In the genomic region with DNA sequence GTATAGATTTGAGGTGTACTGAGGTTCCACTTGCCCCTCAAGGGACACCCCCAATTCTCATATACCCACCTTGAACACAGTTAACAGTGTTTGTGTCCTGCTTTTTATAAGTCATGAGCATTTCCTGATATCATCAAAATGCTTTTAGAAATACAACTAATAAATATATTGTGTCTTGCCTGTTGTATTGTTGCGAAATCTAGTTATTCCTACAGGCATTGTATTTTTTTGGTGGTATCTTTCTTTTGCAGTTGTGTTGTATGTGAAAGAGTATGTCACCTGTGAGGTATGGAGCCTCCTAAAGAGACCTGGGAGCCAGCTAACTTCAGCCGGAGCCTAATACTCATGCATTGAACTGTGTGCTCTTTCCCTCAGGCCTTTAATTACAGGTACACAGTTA, we compare ENCODE assay signal across 2 cellular contexts.
TF ChIP-seq lines count a peak whose summit lies in the region.

No MANE protein-coding gene starts in this region.

TF ChIP-seq in A549, 52 proteins besides CTCF, POLR2A, EP300 and RAD21:
- TF ChIP-seq, protein P1, sequence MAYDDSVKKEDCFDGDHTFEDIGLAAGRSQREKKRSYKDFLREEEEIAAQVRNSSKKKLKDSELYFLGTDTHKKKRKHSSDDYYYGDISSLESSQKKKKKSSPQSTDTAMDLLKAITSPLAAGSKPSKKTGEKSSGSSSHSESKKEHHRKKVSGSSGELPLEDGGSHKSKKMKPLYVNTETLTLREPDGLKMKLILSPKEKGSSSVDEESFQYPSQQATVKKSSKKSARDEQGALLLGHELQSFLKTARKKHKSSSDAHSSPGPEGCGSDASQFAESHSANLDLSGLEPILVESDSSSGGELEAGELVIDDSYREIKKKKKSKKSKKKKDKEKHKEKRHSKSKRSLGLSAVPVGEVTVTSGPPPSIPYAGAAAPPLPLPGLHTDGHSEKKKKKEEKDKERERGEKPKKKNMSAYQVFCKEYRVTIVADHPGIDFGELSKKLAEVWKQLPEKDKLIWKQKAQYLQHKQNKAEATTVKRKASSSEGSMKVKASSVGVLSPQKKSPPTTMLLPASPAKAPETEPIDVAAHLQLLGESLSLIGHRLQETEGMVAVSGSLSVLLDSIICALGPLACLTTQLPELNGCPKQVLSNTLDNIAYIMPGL (CRISPR knock-in tag; IDR thresholded peaks at IDR 0.05; ENCODE audit: borderline replicate concordance), result no peak
- peak; percentile 43 to 63; a peak in 3 of 4 replicates for TF ChIP-seq CEBPB (IDR thresholded peaks at IDR 0.05)
TF ChIP-seq in A549: peak in this region for 1.

TF ChIP-seq in K562, 482 proteins besides CTCF, POLR2A, EP300 and RAD21:
- TF ChIP-seq CEBPB (tag; IDR thresholded peaks at IDR 0.05), result peak; percentile 92
- no peak for TF ChIP-seq TCF3 (CRISPR knock-in tag; IDR thresholded peaks at IDR 0.05)
- TF ChIP-seq, protein P2, sequence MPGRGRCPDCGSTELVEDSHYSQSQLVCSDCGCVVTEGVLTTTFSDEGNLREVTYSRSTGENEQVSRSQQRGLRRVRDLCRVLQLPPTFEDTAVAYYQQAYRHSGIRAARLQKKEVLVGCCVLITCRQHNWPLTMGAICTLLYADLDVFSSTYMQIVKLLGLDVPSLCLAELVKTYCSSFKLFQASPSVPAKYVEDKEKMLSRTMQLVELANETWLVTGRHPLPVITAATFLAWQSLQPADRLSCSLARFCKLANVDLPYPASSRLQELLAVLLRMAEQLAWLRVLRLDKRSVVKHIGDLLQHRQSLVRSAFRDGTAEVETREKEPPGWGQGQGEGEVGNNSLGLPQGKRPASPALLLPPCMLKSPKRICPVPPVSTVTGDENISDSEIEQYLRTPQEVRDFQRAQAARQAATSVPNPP (IDR thresholded peaks at IDR 0.05; ENCODE audit: borderline replicate concordance, insufficient read depth, insufficient read length), result no peak
- TF ChIP-seq CCAR2 (IDR thresholded peaks at IDR 0.05; ENCODE audit: low read depth, low read length), result no peak
- no peak for TF ChIP-seq RBM15 (IDR thresholded peaks at IDR 0.05; ENCODE audit: insufficient read depth, low read length)
- TF ChIP-seq CEBPG (CRISPR knock-in tag; IDR thresholded peaks at IDR 0.05), result no peak
- TF ChIP-seq CEBPG (tag; conservative IDR thresholded peaks at IDR 0.05 in 1 of 2, IDR thresholded peaks at IDR 0.05 in 1 of 2), result peak; percentile 56 to 88; a peak in 3 of 4 replicates
- TF ChIP-seq, protein P3, sequence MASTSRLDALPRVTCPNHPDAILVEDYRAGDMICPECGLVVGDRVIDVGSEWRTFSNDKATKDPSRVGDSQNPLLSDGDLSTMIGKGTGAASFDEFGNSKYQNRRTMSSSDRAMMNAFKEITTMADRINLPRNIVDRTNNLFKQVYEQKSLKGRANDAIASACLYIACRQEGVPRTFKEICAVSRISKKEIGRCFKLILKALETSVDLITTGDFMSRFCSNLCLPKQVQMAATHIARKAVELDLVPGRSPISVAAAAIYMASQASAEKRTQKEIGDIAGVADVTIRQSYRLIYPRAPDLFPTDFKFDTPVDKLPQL (IDR thresholded peaks at IDR 0.05; ENCODE audit: extremely low read depth, insufficient read length), result no peak
- TF ChIP-seq ZBTB17 (CRISPR knock-in tag; IDR thresholded peaks at IDR 0.05), result no peak
- TF ChIP-seq, protein P4, sequence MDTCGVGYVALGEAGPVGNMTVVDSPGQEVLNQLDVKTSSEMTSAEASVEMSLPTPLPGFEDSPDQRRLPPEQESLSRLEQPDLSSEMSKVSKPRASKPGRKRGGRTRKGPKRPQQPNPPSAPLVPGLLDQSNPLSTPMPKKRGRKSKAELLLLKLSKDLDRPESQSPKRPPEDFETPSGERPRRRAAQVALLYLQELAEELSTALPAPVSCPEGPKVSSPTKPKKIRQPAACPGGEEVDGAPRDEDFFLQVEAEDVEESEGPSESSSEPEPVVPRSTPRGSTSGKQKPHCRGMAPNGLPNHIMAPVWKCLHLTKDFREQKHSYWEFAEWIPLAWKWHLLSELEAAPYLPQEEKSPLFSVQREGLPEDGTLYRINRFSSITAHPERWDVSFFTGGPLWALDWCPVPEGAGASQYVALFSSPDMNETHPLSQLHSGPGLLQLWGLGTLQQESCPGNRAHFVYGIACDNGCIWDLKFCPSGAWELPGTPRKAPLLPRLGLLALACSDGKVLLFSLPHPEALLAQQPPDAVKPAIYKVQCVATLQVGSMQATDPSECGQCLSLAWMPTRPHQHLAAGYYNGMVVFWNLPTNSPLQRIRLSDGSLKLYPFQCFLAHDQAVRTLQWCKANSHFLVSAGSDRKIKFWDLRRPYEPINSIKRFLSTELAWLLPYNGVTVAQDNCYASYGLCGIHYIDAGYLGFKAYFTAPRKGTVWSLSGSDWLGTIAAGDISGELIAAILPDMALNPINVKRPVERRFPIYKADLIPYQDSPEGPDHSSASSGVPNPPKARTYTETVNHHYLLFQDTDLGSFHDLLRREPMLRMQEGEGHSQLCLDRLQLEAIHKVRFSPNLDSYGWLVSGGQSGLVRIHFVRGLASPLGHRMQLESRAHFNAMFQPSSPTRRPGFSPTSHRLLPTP (IDR thresholded peaks at IDR 0.05; ENCODE audit: borderline replicate concordance, extremely low read depth, insufficient read length), result no peak
